ENCODE assay signal across 12 cellular contexts in genomic region chr20:33576432-33576883, GRCh38.
A peak's percentile ranks its signal among the peaks of the same experiment; 100 is the strongest.
DNase-seq lines count a peak whose midpoint lies in the region; ATAC-seq and TF ChIP-seq lines count a peak whose summit lies in the region.
"Had no signal": no experiment of that assay in that cellular context is flagged by ENCODE, and none has a peak within 500 bp of the region (broad histone marks: within the 10 kb centered on the region; RNA-seq: fewer than 3 reads in every experiment).

No MANE protein-coding gene starts in this region.

- peaks cover 8% of the 10 kb centered on the region for H3K36me3 Mint-ChIP-seq in glutamatergic neuron (ENCODE audit: unreplicated experiment)

- H3K9ac ChIP-seq in OCI-LY3 (ENCODE audit: low read length): no peak overlapping the region
- H3K9ac ChIP-seq in mammary epithelial cell (ENCODE audit: insufficient read depth, low read length): no peak overlapping the region

- no peaks in the 10 kb centered on the region for H3K27me3 Mint-ChIP-seq in glutamatergic neuron (ENCODE audit: unreplicated experiment)
- H3K27me3 Mint-ChIP-seq: stimulated activated naive CD8-positive, alpha-beta T cell treated with anti-CD3 and anti-CD28 coated beads, Interleukin-15, amount 100 ng/mL, for 72 hours had no signal

- peak overlapping the region; percentile 56 for H3K4me3 Mint-ChIP-seq in glutamatergic neuron (ENCODE audit: unreplicated experiment)
- H3K4me3 Mint-ChIP-seq: stimulated activated naive CD8-positive, alpha-beta T cell treated with anti-CD3 and anti-CD28 coated beads, Interleukin-15, amount 100 ng/mL, for 72 hours had no signal

- dilution Hi-C loops in mammary epithelial cell (cut with HindIII; ENCODE audit: low sequenced_read_pairs): no loop called here

- H3K4me3 ChIP-seq in OCI-LY3 (ENCODE audit: low read length) (no peak overlapping the region), mammary epithelial cell (replicated peaks in 1 of 3; ENCODE audit: insufficient read depth in 1 of 3, low read depth in 2 of 3, low read length in 3 of 3) (no peak overlapping the region)
- H3K4me3 ChIP-seq: BLaER1 treated with 17β-estradiol and CSF1 and Interleukin-3, amounts not matched to agents 10 nM and 100 nM; heart left ventricle had no signal

- H3K27ac ChIP-seq in 22Rv1: no peak overlapping the region
- H3K27ac ChIP-seq in OCI-LY3 (ENCODE audit: low read length): no peak overlapping the region
- H3K27ac ChIP-seq in mammary epithelial cell (ENCODE audit: insufficient read depth, low read depth, low read length): no peak overlapping the region
- H3K27ac ChIP-seq: BLaER1 treated with 17β-estradiol and CSF1 and Interleukin-3, amounts not matched to agents 10 nM and 100 nM had no signal

- no peaks in the 10 kb centered on the region for H3K79me2 ChIP-seq in OCI-LY3 (ENCODE audit: low read length)
- no peaks in the 10 kb centered on the region for H3K79me2 ChIP-seq in mammary epithelial cell (ENCODE audit: insufficient read depth, low read length)

- H3K4me2 ChIP-seq in OCI-LY3 (ENCODE audit: low read length) (0 out of 2 replicates have a peak overlapping the region, but pooled peaks have one; percentile 18), mammary epithelial cell (ENCODE audit: insufficient read depth, low read depth, low read length) (no peak overlapping the region)

- H4K20me1 ChIP-seq in OCI-LY3 (ENCODE audit: insufficient read depth, low read length) (no peaks in the 10 kb centered on the region), mammary epithelial cell (ENCODE audit: insufficient read depth, low read length) (no peaks in the 10 kb centered on the region)

- in situ Hi-C loops in mammary epithelial cell (cut with MboI; ENCODE audit: low sequenced_read_pairs in 2 of 2): no loop called here

- H3K9me3 Mint-ChIP-seq in glutamatergic neuron (ENCODE audit: unreplicated experiment): peaks cover 4% of the 10 kb centered on the region
- H3K9me3 Mint-ChIP-seq: stimulated activated naive CD8-positive, alpha-beta T cell treated with anti-CD3 and anti-CD28 coated beads, Interleukin-15, amount 100 ng/mL, for 72 hours had no signal

- CTCF ChIA-PET in HEK293T (lab: Yijun Ruan, JAX): interaction anchor here (1.5 kb wide), 1 partner anchor 10 kb away, joined by 4 read pairs; no protein-coding TSS in a partner anchor
- CTCF ChIA-PET in mammary epithelial cell (lab: Charles Lee; ENCODE audit: low non-redundant PET): interaction anchor here (0.6 kb wide), 1 partner anchor 37 kb away, joined by 3 read pairs; no protein-coding TSS in a partner anchor

- no peak for ATAC-seq in HG03432 (IDR thresholded peaks at IDR 0.05; ENCODE audit: unreplicated experiment)
- ATAC-seq: stimulated activated naive CD8-positive, alpha-beta T cell treated with anti-CD3 and anti-CD28 coated beads, Interleukin-15, amount 100 ng/mL, for 72 hours had no signal

- DNase-seq in HEK293T (ENCODE audit: extremely low spot score) (peak; percentile 27), glutamatergic neuron (peak; percentile 40), mammary epithelial cell (no peak), T-helper 2 cell (no peak)
- no peak for DNase-seq in stimulated activated CD4-positive, alpha-beta T cell treated with anti-CD3 and anti-CD28 coated beads, Interleukin-4, amount 100 ng/mL, for 1 hour
- DNase-seq: heart left ventricle; stimulated activated CD4-positive, alpha-beta T cell treated with anti-CD3 and anti-CD28 coated beads, Interleukin-15, amount 100 ng/mL, for 24 hours; stimulated activated naive CD8-positive, alpha-beta T cell treated with anti-CD3 and anti-CD28 coated beads, Interleukin-15, amount 100 ng/mL, for 72 hours had no signal

- peaks cover 32% of the 10 kb centered on the region for H3K4me1 Mint-ChIP-seq in glutamatergic neuron (ENCODE audit: low read depth, unreplicated experiment)

- H3K9me3 ChIP-seq in OCI-LY3 (ENCODE audit: insufficient read depth, low read length): no peaks in the 10 kb centered on the region
- no peaks in the 10 kb centered on the region for H3K9me3 ChIP-seq in mammary epithelial cell (replicated peaks; ENCODE audit: insufficient read depth, low read length)
- H3K9me3 ChIP-seq: BLaER1 treated with 17β-estradiol and CSF1 and Interleukin-3, amounts not matched to agents 10 nM and 100 nM; heart left ventricle had no signal

- BruUV-seq in mammary epithelial cell (replicated peaks; lab: Mats Ljungman, UMichigan): no TSS peak

- H2AFZ ChIP-seq in OCI-LY3 (ENCODE audit: low read depth, low read length): no peak overlapping the region
- no peak overlapping the region for H2AFZ ChIP-seq in mammary epithelial cell (ENCODE audit: low read depth, low read length)

- H3K27me3 ChIP-seq in OCI-LY3 (ENCODE audit: low read depth, low read length) (no peaks in the 10 kb centered on the region), mammary epithelial cell (ENCODE audit: insufficient read depth, low read length) (no peaks in the 10 kb centered on the region)
- H3K27me3 ChIP-seq: BLaER1 treated with 17β-estradiol and CSF1 and Interleukin-3, amounts not matched to agents 10 nM and 100 nM; heart left ventricle had no signal

- H3K4me1 ChIP-seq in OCI-LY3 (ENCODE audit: low read length): peaks cover 21% of the 10 kb centered on the region
- H3K4me1 ChIP-seq in mammary epithelial cell (ENCODE audit: insufficient read depth, low read length): peaks cover 3% of the 10 kb centered on the region

- POLR2A ChIA-PET in HEK293T (lab: Yijun Ruan, JAX): no interaction called here

- intact Hi-C loops in mammary epithelial cell (cut with micrococcal nuclease): no loop called here

- H3K27ac Mint-ChIP-seq in glutamatergic neuron (ENCODE audit: unreplicated experiment): peak overlapping the region; percentile 57
- H3K27ac Mint-ChIP-seq: stimulated activated naive CD8-positive, alpha-beta T cell treated with anti-CD3 and anti-CD28 coated beads, Interleukin-15, amount 100 ng/mL, for 72 hours had no signal

- TF ChIP-seq CTCF in 22Rv1 (IDR thresholded peaks at IDR 0.05) (peak; percentile 33), OCI-LY3 (IDR thresholded peaks at IDR 0.05; ENCODE audit: low read depth, low read length) (peak; percentile 33; the same call in 1 of the 2 replicates), glutamatergic neuron (IDR thresholded peaks at IDR 0.05; ENCODE audit: partially characterized antibody, unreplicated experiment) (no peak), mammary epithelial cell (conservative IDR thresholded peaks at IDR 0.05 in 1 of 2, IDR thresholded peaks at IDR 0.05 in 1 of 2; ENCODE audit: extremely low read depth in 1 of 2, insufficient read depth in 1 of 2, low read depth in 1 of 2, low read length in 2 of 2) (peak in 1 of 2 donors; percentile 17)

- 80% methylated on average over 4 of the region's 4 CpGs for WGBS in mammary epithelial cell (ENCODE audit: low coverage, missing lambda C conversion rate)

- no peaks in the 10 kb centered on the region for H3K36me3 ChIP-seq in OCI-LY3 (replicated peaks; ENCODE audit: low read depth, low read length)
- H3K36me3 ChIP-seq in mammary epithelial cell (ENCODE audit: insufficient read depth, low read length): no peaks in the 10 kb centered on the region
- H3K36me3 ChIP-seq: heart left ventricle had no signal

TF ChIP-seq in HEK293T, 16 proteins besides CTCF, POLR2A, EP300 and RAD21:
- no peak for TF ChIP-seq ZNF384 (IDR thresholded peaks at IDR 0.05)
- TF ChIP-seq LEF1 (IDR thresholded peaks at IDR 0.05; ENCODE audit: borderline replicate concordance): no peak
- TF ChIP-seq, protein P1, sequence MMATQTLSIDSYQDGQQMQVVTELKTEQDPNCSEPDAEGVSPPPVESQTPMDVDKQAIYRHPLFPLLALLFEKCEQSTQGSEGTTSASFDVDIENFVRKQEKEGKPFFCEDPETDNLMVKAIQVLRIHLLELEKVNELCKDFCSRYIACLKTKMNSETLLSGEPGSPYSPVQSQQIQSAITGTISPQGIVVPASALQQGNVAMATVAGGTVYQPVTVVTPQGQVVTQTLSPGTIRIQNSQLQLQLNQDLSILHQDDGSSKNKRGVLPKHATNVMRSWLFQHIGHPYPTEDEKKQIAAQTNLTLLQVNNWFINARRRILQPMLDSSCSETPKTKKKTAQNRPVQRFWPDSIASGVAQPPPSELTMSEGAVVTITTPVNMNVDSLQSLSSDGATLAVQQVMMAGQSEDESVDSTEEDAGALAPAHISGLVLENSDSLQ (IDR thresholded peaks at IDR 0.05): no peak
- no peak for TF ChIP-seq CTBP1 (IDR thresholded peaks at IDR 0.05; ENCODE audit: borderline replicate concordance)
- TF ChIP-seq NFRKB (IDR thresholded peaks at IDR 0.05): no peak
- no peak for TF ChIP-seq FOXA1 (IDR thresholded peaks at IDR 0.05)
- TF ChIP-seq FOXM1 (IDR thresholded peaks at IDR 0.05; ENCODE audit: borderline replicate concordance): no peak
- no peak for TF ChIP-seq HDGF (IDR thresholded peaks at IDR 0.05; ENCODE audit: borderline replicate concordance)
- no peak for TF ChIP-seq L3MBTL2 (conservative IDR thresholded peaks at IDR 0.05)
- TF ChIP-seq ELF4 (IDR thresholded peaks at IDR 0.05): no peak
- no peak for TF ChIP-seq ARNT (IDR thresholded peaks at IDR 0.05)
- TF ChIP-seq SUZ12 (IDR thresholded peaks at IDR 0.05): no peak
- no peak for TF ChIP-seq SP1 (IDR thresholded peaks at IDR 0.05)
- no peak for TF ChIP-seq BHLHE40 (IDR thresholded peaks at IDR 0.05; ENCODE audit: borderline replicate concordance)
- no peak for TF ChIP-seq FOXK2 (IDR thresholded peaks at IDR 0.05)

Comparison
In these comparisons a context has a peak if more than half of its experiments do, and no peak if none do; other contexts are left out.
1. DNase-seq: peak in HEK293T (single experiment) and glutamatergic neuron (single experiment); none in mammary epithelial cell (single experiment), stimulated activated CD4-positive, alpha-beta T cell treated with anti-CD3 and anti-CD28 coated beads, Interleukin-4, amount 100 ng/mL, for 1 hour (single experiment) and T-helper 2 cell (0 of 5).